19 cellular contexts compared by ENCODE assay signal in the genomic region with DNA sequence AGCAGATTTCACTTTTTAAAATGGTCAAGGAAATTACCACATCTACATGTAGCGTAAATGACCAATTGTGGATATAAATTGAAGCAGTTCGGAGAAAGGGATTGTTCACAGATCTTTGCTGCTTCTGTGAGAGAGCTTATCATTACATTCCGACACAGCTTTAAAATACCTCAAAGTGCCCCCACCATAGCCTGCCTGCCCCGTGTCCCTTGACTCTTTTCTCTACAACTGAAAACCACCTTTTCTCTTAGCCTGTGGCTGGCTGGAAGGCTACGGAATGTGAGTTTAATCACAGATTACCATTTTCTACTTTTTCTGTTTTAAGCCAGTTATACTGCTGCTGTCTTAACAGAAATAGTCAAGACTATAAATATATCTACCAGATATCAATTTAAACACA.
DNase-seq lines count a peak whose midpoint lies in the region; ATAC-seq and TF ChIP-seq lines count a peak whose summit lies in the region.
"Had no signal": no experiment of that assay in that cellular context is flagged by ENCODE, and none has a peak within 500 bp of the region (broad histone marks: within the 10 kb centered on the region; RNA-seq: fewer than 3 reads in every experiment).

No MANE protein-coding gene starts in this region.

- no peaks in the 10 kb centered on the region for H4K20me1 ChIP-seq in GM23338 (replicated peaks; ENCODE audit: insufficient read depth)
- H4K20me1 ChIP-seq: BLaER1 had no signal

- TF ChIP-seq CTCF in GM23338 (conservative IDR thresholded peaks at IDR 0.05; ENCODE audit: low read depth in 2 of 2): no peak
- TF ChIP-seq CTCF in mesothelial cell of epicardium (IDR thresholded peaks at IDR 0.05; ENCODE audit: unreplicated experiment): no peak
- TF ChIP-seq CTCF in retinal pigment epithelial cell (conservative IDR thresholded peaks at IDR 0.05; ENCODE audit: low read depth, low read length): no peak
- TF ChIP-seq CTCF in type B pancreatic cell (conservative IDR thresholded peaks at IDR 0.05): no peak

- no peaks in the 10 kb centered on the region for H3K36me3 Mint-ChIP-seq in GM23338 (ENCODE audit: low read depth)
- H3K36me3 Mint-ChIP-seq in mesothelial cell of epicardium: no peaks in the 10 kb centered on the region
- H3K36me3 Mint-ChIP-seq in type B pancreatic cell: no peaks in the 10 kb centered on the region
- H3K36me3 Mint-ChIP-seq: CD4-positive, CD25-positive, alpha-beta regulatory T cell; CD8-positive, alpha-beta T cell had no signal

- no peaks in the 10 kb centered on the region for H3K9me2 ChIP-seq in GM23338 (ENCODE audit: insufficient read depth)

- no peak overlapping the region for H3K27ac Mint-ChIP-seq in GM23338
- peak overlapping the region; percentile 57 for H3K27ac Mint-ChIP-seq in mesothelial cell of epicardium
- H3K27ac Mint-ChIP-seq in type B pancreatic cell: no peak overlapping the region
- H3K27ac Mint-ChIP-seq: B cell; CD8-positive, alpha-beta T cell had no signal

- no peak overlapping the region for H2AFZ ChIP-seq in GM23338

- H3K4me3 ChIP-seq in GM23338 (no peak overlapping the region), retinal pigment epithelial cell (ENCODE audit: low read length) (no peak overlapping the region)
- H3K4me3 ChIP-seq: BLaER1 had no signal

- H3K4me3 Mint-ChIP-seq in GM23338: no peak overlapping the region
- no peak overlapping the region for H3K4me3 Mint-ChIP-seq in mesothelial cell of epicardium
- H3K4me3 Mint-ChIP-seq in type B pancreatic cell: no peak overlapping the region
- H3K4me3 Mint-ChIP-seq: B cell; CD4-positive, CD25-positive, alpha-beta regulatory T cell; CD8-positive, alpha-beta T cell had no signal

- no peak for ATAC-seq in GM23338
- ATAC-seq in HG03342 (IDR thresholded peaks at IDR 0.05; ENCODE audit: unreplicated experiment): no peak
- no peak for ATAC-seq in HG02981 (IDR thresholded peaks at IDR 0.05; ENCODE audit: unreplicated experiment)
- ATAC-seq: CD8-positive, alpha-beta T cell had no signal

- H3K9me3 Mint-ChIP-seq in GM23338: no peaks in the 10 kb centered on the region
- no peaks in the 10 kb centered on the region for H3K9me3 Mint-ChIP-seq in mesothelial cell of epicardium
- H3K9me3 Mint-ChIP-seq in type B pancreatic cell: no peaks in the 10 kb centered on the region
- H3K9me3 Mint-ChIP-seq: CD8-positive, alpha-beta T cell had no signal

- H3K27me3 Mint-ChIP-seq in GM23338 (ENCODE audit: insufficient read depth, low read depth, poor library complexity) (no peaks in the 10 kb centered on the region), mesothelial cell of epicardium (ENCODE audit: low read depth) (peaks cover 21% of the 10 kb centered on the region), type B pancreatic cell (peaks cover 12% of the 10 kb centered on the region)
- H3K27me3 Mint-ChIP-seq: CD4-positive, CD25-positive, alpha-beta regulatory T cell had no signal

- no peaks in the 10 kb centered on the region for H3K36me3 ChIP-seq in GM23338 (ENCODE audit: insufficient read depth)
- H3K36me3 ChIP-seq: BLaER1 had no signal

- DNase-seq in GM23338 (ENCODE audit: low spot score): peak; percentile 25
- peak; percentile 51 for DNase-seq in islet precursor cell
- DNase-seq in mesothelial cell of epicardium (ENCODE audit: low spot score in 2 of 2, unreplicated experiment in 2 of 2): no peak
- DNase-seq in retinal pigment epithelial cell (ENCODE audit: low read depth): peak; percentile 64
- no peak for DNase-seq in epidermal melanocyte (ENCODE audit: insufficient read length, low spot score)
- no peak for DNase-seq in type B pancreatic cell (ENCODE audit: extremely low spot score, unreplicated experiment)
- DNase-seq: Caco-2; CD4-positive, CD25-positive, alpha-beta regulatory T cell; CD8-positive, alpha-beta T cell; DMS153; DND-41; H7; HCEC 1CT had no signal

- no peak overlapping the region for H3K27ac ChIP-seq in GM23338 (ENCODE audit: low read depth)
- H3K27ac ChIP-seq: 22Rv1, BLaER1, C4-2B had no signal

- H3K4me1 Mint-ChIP-seq in GM23338: peaks cover 48% of the 10 kb centered on the region
- H3K4me1 Mint-ChIP-seq in mesothelial cell of epicardium: peaks cover 13% of the 10 kb centered on the region
- H3K4me1 Mint-ChIP-seq in type B pancreatic cell (ENCODE audit: unreplicated experiment): no peaks in the 10 kb centered on the region
- H3K4me1 Mint-ChIP-seq: B cell; CD4-positive, CD25-positive, alpha-beta regulatory T cell had no signal

- H3K79me2 ChIP-seq in GM23338 (replicated peaks; ENCODE audit: insufficient read depth): no peaks in the 10 kb centered on the region

- no peaks in the 10 kb centered on the region for H3F3A ChIP-seq in GM23338 (replicated peaks; ENCODE audit: low read depth)

- no peak overlapping the region for H3K4me2 ChIP-seq in GM23338
- H3K4me2 ChIP-seq: BLaER1 had no signal

- 0 out of 2 replicates have a peak, but pooled peaks cover 2% of the 10 kb centered on the region for H3K4me1 ChIP-seq in GM23338 (ENCODE audit: insufficient read depth)
- H3K4me1 ChIP-seq: BLaER1, Caco-2 had no signal

- no peaks in the 10 kb centered on the region for H3K27me3 ChIP-seq in GM23338 (ENCODE audit: insufficient read depth)
- H3K27me3 ChIP-seq: BLaER1 had no signal

TF ChIP-seq in GM23338, 12 proteins besides CTCF, POLR2A, EP300 and RAD21 (continues in another document):
- TF ChIP-seq POLR2AphosphoS5 (IDR thresholded peaks at IDR 0.05; ENCODE audit: low read depth) (no peak), ETS1 (IDR thresholded peaks at IDR 0.05) (no peak), ZNF331 (CRISPR knock-in tag; IDR thresholded peaks at IDR 0.05; ENCODE audit: low read depth) (no peak), CREB1 (CRISPR knock-in tag; IDR thresholded peaks at IDR 0.05; ENCODE audit: low read depth) (no peak), JUNB (IDR thresholded peaks at IDR 0.05; ENCODE audit: unreplicated experiment) (no peak), EZH2 (IDR thresholded peaks at IDR 0.05; ENCODE audit: low read depth, unreplicated experiment) (no peak), STAT1 (IDR thresholded peaks at IDR 0.05; ENCODE audit: unreplicated experiment) (no peak), ZNF114 (CRISPR knock-in tag; IDR thresholded peaks at IDR 0.05) (no peak)
- TF ChIP-seq, protein P1, sequence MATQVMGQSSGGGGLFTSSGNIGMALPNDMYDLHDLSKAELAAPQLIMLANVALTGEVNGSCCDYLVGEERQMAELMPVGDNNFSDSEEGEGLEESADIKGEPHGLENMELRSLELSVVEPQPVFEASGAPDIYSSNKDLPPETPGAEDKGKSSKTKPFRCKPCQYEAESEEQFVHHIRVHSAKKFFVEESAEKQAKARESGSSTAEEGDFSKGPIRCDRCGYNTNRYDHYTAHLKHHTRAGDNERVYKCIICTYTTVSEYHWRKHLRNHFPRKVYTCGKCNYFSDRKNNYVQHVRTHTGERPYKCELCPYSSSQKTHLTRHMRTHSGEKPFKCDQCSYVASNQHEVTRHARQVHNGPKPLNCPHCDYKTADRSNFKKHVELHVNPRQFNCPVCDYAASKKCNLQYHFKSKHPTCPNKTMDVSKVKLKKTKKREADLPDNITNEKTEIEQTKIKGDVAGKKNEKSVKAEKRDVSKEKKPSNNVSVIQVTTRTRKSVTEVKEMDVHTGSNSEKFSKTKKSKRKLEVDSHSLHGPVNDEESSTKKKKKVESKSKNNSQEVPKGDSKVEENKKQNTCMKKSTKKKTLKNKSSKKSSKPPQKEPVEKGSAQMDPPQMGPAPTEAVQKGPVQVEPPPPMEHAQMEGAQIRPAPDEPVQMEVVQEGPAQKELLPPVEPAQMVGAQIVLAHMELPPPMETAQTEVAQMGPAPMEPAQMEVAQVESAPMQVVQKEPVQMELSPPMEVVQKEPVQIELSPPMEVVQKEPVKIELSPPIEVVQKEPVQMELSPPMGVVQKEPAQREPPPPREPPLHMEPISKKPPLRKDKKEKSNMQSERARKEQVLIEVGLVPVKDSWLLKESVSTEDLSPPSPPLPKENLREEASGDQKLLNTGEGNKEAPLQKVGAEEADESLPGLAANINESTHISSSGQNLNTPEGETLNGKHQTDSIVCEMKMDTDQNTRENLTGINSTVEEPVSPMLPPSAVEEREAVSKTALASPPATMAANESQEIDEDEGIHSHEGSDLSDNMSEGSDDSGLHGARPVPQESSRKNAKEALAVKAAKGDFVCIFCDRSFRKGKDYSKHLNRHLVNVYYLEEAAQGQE (IDR thresholded peaks at IDR 0.05; ENCODE audit: unreplicated experiment): no peak

Comparison
In these comparisons a context has a peak if more than half of its experiments do, and no peak if none do; other contexts are left out.
1. DNase-seq: peak in GM23338 (single experiment), islet precursor cell (single experiment) and retinal pigment epithelial cell (single experiment); none in mesothelial cell of epicardium (0 of 2), epidermal melanocyte (single experiment) and type B pancreatic cell (single experiment).